Comparison of ENCODE assay signal across 16 cellular contexts in the genomic region with DNA sequence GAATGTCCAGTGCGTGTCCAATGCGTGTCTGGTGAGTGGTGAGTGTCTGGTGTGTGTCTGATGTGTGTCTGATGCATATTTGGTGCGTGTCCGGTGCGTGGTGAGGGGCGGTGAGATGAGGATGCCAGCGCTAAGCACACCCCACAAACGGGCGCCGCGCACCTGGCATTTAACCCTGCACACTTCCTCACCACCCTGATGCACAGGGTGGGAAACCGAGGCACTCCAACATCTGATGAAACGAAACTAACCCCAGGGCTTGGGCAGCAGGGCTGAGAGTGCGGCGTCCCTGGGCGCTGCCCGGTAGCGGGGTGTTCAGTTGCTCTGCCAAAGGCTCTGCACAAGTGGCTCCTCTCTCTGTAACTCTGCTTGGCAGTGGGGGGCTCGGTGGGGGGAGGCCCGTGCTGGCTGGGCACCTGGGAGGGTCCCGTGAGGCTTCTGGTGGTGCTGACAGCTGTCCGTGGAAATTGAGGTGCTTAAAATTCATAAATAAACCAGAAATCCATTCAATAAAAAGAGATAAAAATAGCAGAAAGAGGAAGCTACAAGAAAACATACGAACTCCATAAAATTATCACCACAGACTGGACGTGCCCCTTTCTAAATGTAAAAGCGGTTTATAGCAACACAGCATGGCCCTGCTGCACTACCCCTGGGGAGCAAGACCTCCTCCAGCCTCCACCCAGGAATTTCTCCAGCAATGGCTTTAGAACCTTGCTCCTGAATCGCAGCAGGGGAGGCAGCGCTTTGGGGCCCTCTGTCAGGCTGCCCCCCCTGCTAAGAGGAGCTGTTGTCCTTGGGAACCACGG.
DNase-seq lines count a peak whose midpoint lies in the region; ATAC-seq and TF ChIP-seq lines count a peak whose summit lies in the region.
"Had no signal": no experiment of that assay in that cellular context is flagged by ENCODE, and none has a peak within 500 bp of the region (broad histone marks: within the 10 kb centered on the region; RNA-seq: fewer than 3 reads in every experiment).

No MANE protein-coding gene starts in this region.

- H3K36me3 Mint-ChIP-seq in activated naive CD4-positive, alpha-beta T cell treated with anti-CD3 and anti-CD28 coated beads, Interleukin-2, amount 50 U/mL, for 24 hours = peaks cover 5% of the 10 kb centered on the region
- H3K36me3 Mint-ChIP-seq in activated naive CD4-positive, alpha-beta T cell treated with anti-CD3 and anti-CD28 coated beads, Interleukin-2, amount 50 U/mL, for 72 hours = peaks cover 6% of the 10 kb centered on the region in 2 donors
- peaks cover 6% of the 10 kb centered on the region for H3K36me3 Mint-ChIP-seq in T-helper 17 cell (ENCODE audit: low read depth)
- H3K36me3 Mint-ChIP-seq in immature natural killer cell = peaks cover 0 to 14% (median 3%) of the 10 kb centered on the region in 3 donors

- no peaks in the 10 kb centered on the region for H3K36me3 ChIP-seq in thoracic aorta

- no peaks in the 10 kb centered on the region for H3K27me3 Mint-ChIP-seq in activated naive CD4-positive, alpha-beta T cell treated with anti-CD3 and anti-CD28 coated beads, Interleukin-2, amount 50 U/mL, for 24 hours
- no peaks in the 10 kb centered on the region for H3K27me3 Mint-ChIP-seq in T-helper 17 cell
- H3K27me3 Mint-ChIP-seq in immature natural killer cell (ENCODE audit: low read depth in 3 of 3) = peaks cover 33 to 63% (median 47%) of the 10 kb centered on the region in 3 donors

- peak overlapping the region; percentile 93 for H3K27ac Mint-ChIP-seq in activated naive CD4-positive, alpha-beta T cell treated with anti-CD3 and anti-CD28 coated beads, Interleukin-2, amount 50 U/mL, for 24 hours
- H3K27ac Mint-ChIP-seq in activated naive CD4-positive, alpha-beta T cell treated with anti-CD3 and anti-CD28 coated beads, Interleukin-2, amount 50 U/mL, for 72 hours = peak overlapping the region in 1 of 2 donors; percentile 14
- H3K27ac Mint-ChIP-seq in T-helper 17 cell (peak overlapping the region; percentile 41), immature natural killer cell (peak overlapping the region; percentile 51 to 80 (median 69))

- peaks cover 56% of the 10 kb centered on the region for H3K4me1 Mint-ChIP-seq in activated naive CD4-positive, alpha-beta T cell treated with anti-CD3 and anti-CD28 coated beads, Interleukin-2, amount 50 U/mL, for 24 hours
- H3K4me1 Mint-ChIP-seq in T-helper 17 cell = peaks cover 26% of the 10 kb centered on the region
- H3K4me1 Mint-ChIP-seq in immature natural killer cell = peaks cover 82 to 88% of the 10 kb centered on the region in 2 donors

- peak overlapping the region; percentile 7 for H3K4me3 ChIP-seq in thoracic aorta
- H3K4me3 ChIP-seq: skin epidermis had no signal

- no peak for ATAC-seq in activated naive CD4-positive, alpha-beta T cell treated with anti-CD3 and anti-CD28 coated beads, Interleukin-2, amount 50 U/mL, for 72 hours
- ATAC-seq in T-helper 17 cell = no peak
- ATAC-seq in thoracic aorta (ENCODE audit: insufficient number of reproducible peaks, low FRiP score, low read depth) = no peak
- ATAC-seq in HG03442 (IDR thresholded peaks at IDR 0.05; ENCODE audit: unreplicated experiment) = no peak
- ATAC-seq in HG03097 (IDR thresholded peaks at IDR 0.05; ENCODE audit: low FRiP score, unreplicated experiment) = no peak
- ATAC-seq: PC-3 had no signal

- peaks cover 14 to 40% of the 10 kb centered on the region in 2 donors for H3K4me1 ChIP-seq in thoracic aorta (ENCODE audit: control insufficient read depth in 1 of 2, low read depth in 2 of 2)

- H3K4me3 Mint-ChIP-seq in activated naive CD4-positive, alpha-beta T cell treated with anti-CD3 and anti-CD28 coated beads, Interleukin-2, amount 50 U/mL, for 24 hours = no peak overlapping the region
- H3K4me3 Mint-ChIP-seq in T-helper 17 cell = peak overlapping the region; percentile 15
- peak overlapping the region; percentile 27 to 68 (median 55) for H3K4me3 Mint-ChIP-seq in immature natural killer cell

- H3K27me3 ChIP-seq in thoracic aorta (replicated peaks; ENCODE audit: insufficient read depth) = no peaks in the 10 kb centered on the region

- H3K27ac ChIP-seq in thoracic aorta = no peak overlapping the region

- H3K9me3 ChIP-seq in T-helper 17 cell (ENCODE audit: control insufficient read depth, low read length, poor library complexity, severe bottlenecking) (no peaks in the 10 kb centered on the region), thoracic aorta (no peaks in the 10 kb centered on the region)

- DNase-seq in activated naive CD4-positive, alpha-beta T cell treated with anti-CD3 and anti-CD28 coated beads, Interleukin-2, amount 50 U/mL, for 72 hours (ENCODE audit: low spot score in 2 of 2) = no peak
- DNase-seq in T-helper 17 cell (no peak), immature natural killer cell (no peak), thoracic aorta (ENCODE audit: low spot score) (no peak), HuH-7 (ENCODE audit: low spot score) (no peak)
- DNase-seq: ACHN; activated CD8-positive, alpha-beta memory T cell treated with anti-CD3 and anti-CD28 coated beads, Interleukin-2, amount 50 U/mL, for 48 hours; aorta; HCEC 1CT; NCI-H1048; occipital lobe; PC-3 had no signal

- H3K9me3 Mint-ChIP-seq in activated naive CD4-positive, alpha-beta T cell treated with anti-CD3 and anti-CD28 coated beads, Interleukin-2, amount 50 U/mL, for 24 hours = no peaks in the 10 kb centered on the region
- no peaks in the 10 kb centered on the region for H3K9me3 Mint-ChIP-seq in activated naive CD4-positive, alpha-beta T cell treated with anti-CD3 and anti-CD28 coated beads, Interleukin-2, amount 50 U/mL, for 72 hours
- H3K9me3 Mint-ChIP-seq in immature natural killer cell = peaks cover 0 to 2% (median 0%) of the 10 kb centered on the region in 6 donors

- TF ChIP-seq CTCF in thoracic aorta (IDR thresholded peaks at IDR 0.05) = no peak
